Comparison of ENCODE assay signal across 25 cellular contexts in the genomic region with DNA sequence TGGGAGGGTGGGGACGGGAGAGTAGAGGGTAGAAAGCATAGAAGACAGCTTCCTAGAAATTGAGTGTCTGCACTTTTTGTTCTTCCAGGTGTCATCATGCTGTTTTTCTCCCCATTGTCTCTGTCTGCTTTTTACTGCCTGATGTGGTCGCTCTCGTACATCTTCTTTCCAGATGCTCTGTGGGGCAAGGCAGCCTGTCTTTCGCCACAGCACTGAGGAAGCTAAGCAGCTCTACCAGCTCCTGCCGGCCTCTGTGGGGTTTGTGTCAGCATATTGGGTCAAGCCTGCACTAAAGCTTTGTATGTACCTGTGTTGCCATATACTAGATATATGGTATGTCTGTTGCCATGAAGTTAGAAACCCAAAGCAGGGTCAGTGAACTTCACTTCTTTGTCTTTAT. TPM values are rescaled to one million over a fixed set of nuclear protein-coding genes. Genes with fewer than 3 reads are reported as not detected.
"Had no signal": no experiment of that assay in that cellular context is flagged by ENCODE, and none has a peak within 500 bp of the region (broad histone marks: within the 10 kb centered on the region; RNA-seq: fewer than 3 reads in every experiment).

No MANE protein-coding gene starts in this region.

- H3K27ac ChIP-seq: left lung, lower lobe of right lung, parathyroid adenoma, right atrium auricular region, right lobe of liver, tibial nerve, uterus had no signal

- DNase-seq: immature natural killer cell; kidney; left colon; left lung; lower lobe of right lung; mammary epithelial cell; mesendoderm; naive B cell; natural killer cell; nucleus accumbens; right lobe of liver; stimulated activated CD4-positive, alpha-beta T cell treated with anti-CD3 and anti-CD28 coated beads, Interleukin-1b, Interleukin-23, amount 100 ng/mL, for 48 hours; stimulated activated CD4-positive, alpha-beta T cell treated with anti-CD3 and anti-CD28 coated beads, Interleukin-2, amount 100 ng/mL, for 48 hours; stimulated activated CD4-positive, alpha-beta T cell treated with anti-CD3 and anti-CD28 coated beads, Interleukin-4, amount 100 ng/mL, for 4 hours; stimulated activated CD8-positive, alpha-beta memory T cell treated with anti-CD3 and anti-CD28 coated beads, Interleukin-4, amount 100 ng/mL, for 48 hours; stimulated activated naive CD4-positive, alpha-beta T cell treated with Interleukin-2 at 50 U/mL for 16 hours; stimulated activated naive CD8-positive, alpha-beta T cell treated with anti-CD3 and anti-CD28 coated beads, Interleukin-15, amount 100 ng/mL, for 72 hours; uterus had no signal

- ATAC-seq: left colon; left lung; lower lobe of right lung; natural killer cell; right lobe of liver; stimulated activated memory B cell treated with anti-CD40 and anti-IgM and Interleukin-4, amounts not matched to agents 10 μg/mL and 1 μg/mL and 100 μg/mL, for 72 hours; stimulated activated naive CD8-positive, alpha-beta T cell treated with anti-CD3 and anti-CD28 coated beads, Interleukin-15, amount 100 ng/mL, for 72 hours had no signal

- H3K27me3 ChIP-seq: left lung, right atrium auricular region, right lobe of liver, tibial nerve, uterus had no signal

- H3K4me1 ChIP-seq: left lung, lower lobe of right lung, right atrium auricular region, right lobe of liver, tibial nerve, uterus had no signal

RNA-seq across cellular contexts. Expression of a gene that starts 13.2 kb away (rescaled TPM):
- total RNA-seq: lower lobe of right lung, pulmonary artery endothelial cell, renal cortical epithelial cell, right atrium auricular region had no signal
- polyA plus RNA-seq: liver had no signal
